28 cellular contexts compared by ENCODE assay signal in the genomic region with DNA sequence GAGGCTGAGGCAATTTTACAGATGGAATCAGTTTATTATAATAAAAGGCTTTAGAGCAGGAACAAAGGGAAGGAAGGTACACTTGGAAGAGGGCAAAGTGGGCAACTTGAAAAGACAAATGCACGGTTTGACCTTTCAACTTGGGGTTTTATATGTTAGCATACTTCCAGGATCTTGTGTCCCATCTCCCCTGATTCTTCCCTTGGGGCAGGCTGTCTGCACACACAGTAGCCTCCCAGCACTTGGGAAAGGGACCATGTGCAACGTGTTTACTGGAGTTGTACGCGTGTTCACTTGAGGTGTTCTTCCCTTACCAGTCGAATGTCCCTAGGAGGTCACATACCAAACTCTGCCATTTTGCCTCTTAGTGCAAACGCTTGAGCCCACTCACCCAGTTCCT.
"Had no signal": no experiment of that assay in that cellular context is flagged by ENCODE, and none has a peak within 500 bp of the region (broad histone marks: within the 10 kb centered on the region; RNA-seq: fewer than 3 reads in every experiment).

No MANE protein-coding gene starts in this region.

- H3K4me3 Mint-ChIP-seq: effector memory CD8-positive, alpha-beta T cell; endodermal cell had no signal

- H3K27ac ChIP-seq: colonic mucosa, coronary artery, dorsolateral prefrontal cortex, epithelial cell of prostate, esophagus muscularis mucosa, esophagus squamous epithelium, foreskin keratinocyte, gastrocnemius medialis, gastroesophageal sphincter, heart left ventricle, heart right ventricle had no signal

- H3K27ac Mint-ChIP-seq: endodermal cell had no signal

- H3K4me3 ChIP-seq: colonic mucosa, coronary artery, dorsolateral prefrontal cortex, esophagus muscularis mucosa, esophagus squamous epithelium, gastrocnemius medialis, gastroesophageal sphincter, heart left ventricle, heart right ventricle had no signal

- DNase-seq: colonic mucosa; cortex of kidney; dermis blood vessel endothelial cell; dorsolateral prefrontal cortex; effector CD4-positive, alpha-beta T cell; effector CD8-positive, alpha-beta T cell; effector memory CD4-positive, alpha-beta T cell; effector memory CD8-positive, alpha-beta T cell; endodermal cell; erythroblast; esophagus squamous epithelium; foreskin fibroblast; foreskin keratinocyte; foreskin melanocyte; gastrocnemius medialis; glutamatergic neuron; head of caudate nucleus; heart left ventricle; heart right ventricle had no signal

- ATAC-seq: effector memory CD8-positive, alpha-beta T cell; esophagus mucosa; foreskin keratinocyte; gastrocnemius medialis; gastroesophageal sphincter; heart left ventricle; heart right ventricle had no signal

- H3K9me3 ChIP-seq: colonic mucosa, esophagus muscularis mucosa, esophagus squamous epithelium, gastrocnemius medialis, gastroesophageal sphincter, heart left ventricle, heart right ventricle had no signal

- H3K36me3 ChIP-seq: colonic mucosa, gastrocnemius medialis had no signal

- H3K9me3 Mint-ChIP-seq: endodermal cell had no signal

- H3K27me3 ChIP-seq: colonic mucosa, dorsolateral prefrontal cortex, esophagus muscularis mucosa, esophagus squamous epithelium, foreskin keratinocyte, gastrocnemius medialis, gastroesophageal sphincter, heart left ventricle, heart right ventricle had no signal

- H3K4me1 ChIP-seq: foreskin keratinocyte had no signal

- H3K27me3 Mint-ChIP-seq: effector memory CD8-positive, alpha-beta T cell had no signal

- FAIRE-seq: colon, endometrium, endothelial cell of umbilical vein, frontal cortex had no signal
